In genomic region chr15:58748040-58748786, GRCh38 we compare ENCODE assay signal across 8 cellular contexts. TPM values are rescaled to one million over a fixed set of nuclear protein-coding genes. Genes with fewer than 3 reads are reported as not detected.
DNase-seq lines count a peak whose midpoint lies in the region; ATAC-seq and TF ChIP-seq lines count a peak whose summit lies in the region.

No MANE protein-coding gene starts in this region.

- H3K4me1 Mint-ChIP-seq in CD8-positive, alpha-beta T cell (ENCODE audit: low read depth): peaks cover 50% of the 10 kb centered on the region

- no peaks in the 10 kb centered on the region for H3K9me3 ChIP-seq in CD8-positive, alpha-beta T cell (ENCODE audit: low read length)
- H3K9me3 ChIP-seq in esophagus squamous epithelium: no peaks in the 10 kb centered on the region

- H3K36me3 Mint-ChIP-seq in CD8-positive, alpha-beta T cell: peaks cover 11% of the 10 kb centered on the region

- peak overlapping the region; percentile 98 for H3K4me3 Mint-ChIP-seq in CD8-positive, alpha-beta T cell

- intact Hi-C loops in CD8-positive, alpha-beta T cell (cut with DNase I, micrococcal nuclease): loop anchor here (5.0 to 10.0 kb wide), 5 partner anchors 53 to 909 kb away; partner anchors contain the start of genes GTF2A2 (in 1 of the 2), RNF111 (in 1 of the 2) and SLTM (in 1 of the 2)
- intact Hi-C loops in esophagus squamous epithelium (cut with DNase I): no loop called here

- DNase-seq in CD8-positive, alpha-beta T cell: peak in 4 of 7 experiments; percentile 24 to 58 (median 30)
- peak; percentile 1 to 10 for DNase-seq in activated CD4-positive, alpha-beta T cell treated with anti-CD3 and anti-CD28 coated beads, Interleukin-2, amount 50 U/mL, for 24 hours (ENCODE audit: low read depth in 1 of 2, low spot score in 1 of 2)
- DNase-seq in esophagus squamous epithelium (lab: John Stamatoyannopoulos, UW): no peak
- DNase-seq in pons (ENCODE audit: low spot score): peak; percentile 59
- DNase-seq in SKM-1 treated with dmso at 0.1 percent for 144 hours (lab: John Stamatoyannopoulos, UW; ENCODE audit: unreplicated experiment): no peak
- no peak for DNase-seq in NCI-H146 (lab: John Stamatoyannopoulos, UW)
- no peak for DNase-seq in iPS-NIHi7 (ENCODE audit: extremely low spot score)

- H3K27me3 ChIP-seq in CD8-positive, alpha-beta T cell (ENCODE audit: insufficient read depth, low read length): no peaks in the 10 kb centered on the region
- H3K27me3 ChIP-seq in esophagus squamous epithelium: no peaks in the 10 kb centered on the region

- POLR2A ChIA-PET in CD8-positive, alpha-beta T cell (lab: Charles Lee): interaction anchor here (0.6 to 5.4 kb wide), 2 partner anchors 21 to 22 kb away, joined by 5 to 62 read pairs; partner anchors contain the start of gene MINDY2

- no peaks in the 10 kb centered on the region for H3K9me3 Mint-ChIP-seq in CD8-positive, alpha-beta T cell

- no peaks in the 10 kb centered on the region for H3K36me3 ChIP-seq in CD8-positive, alpha-beta T cell (ENCODE audit: insufficient read depth, low read length)
- no peaks in the 10 kb centered on the region for H3K36me3 ChIP-seq in esophagus squamous epithelium

- 3% methylated on average over 11 to 13 of the region's 13 CpGs for WGBS in esophagus squamous epithelium, 2 donors

- H3K27ac Mint-ChIP-seq in CD8-positive, alpha-beta T cell: peak overlapping the region; percentile 95

- H3K4me1 ChIP-seq in CD8-positive, alpha-beta T cell (ENCODE audit: insufficient read depth, low read length): peaks cover 27% of the 10 kb centered on the region
- H3K4me1 ChIP-seq in esophagus squamous epithelium: peaks cover 0 to 51% (median 20%) of the 10 kb centered on the region in 3 donors

- H3K27me3 Mint-ChIP-seq in CD8-positive, alpha-beta T cell (ENCODE audit: low read depth): no peaks in the 10 kb centered on the region

- CTCF ChIA-PET in CD8-positive, alpha-beta T cell (lab: Charles Lee): interaction anchor here (1.7 to 2.5 kb wide), 2 partner anchors 23 to 478 kb away, joined by 3 to 8 read pairs; partner anchors contain the start of gene MINDY2

- no peak for ATAC-seq in CD8-positive, alpha-beta T cell
- peak; percentile 23 for ATAC-seq in HG02943 (IDR thresholded peaks at IDR 0.05; ENCODE audit: low read depth, unreplicated experiment)

- H3K4me3 ChIP-seq in CD8-positive, alpha-beta T cell (ENCODE audit: low read depth, low read length): peak overlapping the region; percentile 98
- peak overlapping the region; percentile 89 to 98 (median 94) for H3K4me3 ChIP-seq in esophagus squamous epithelium

- no peak for TF ChIP-seq CTCF in CD8-positive, alpha-beta T cell (IDR thresholded peaks at IDR 0.05)
- no peak for TF ChIP-seq CTCF in esophagus squamous epithelium (IDR thresholded peaks at IDR 0.05)

- H3K27ac ChIP-seq in CD8-positive, alpha-beta T cell (ENCODE audit: low read depth, low read length): peak overlapping the region; percentile 78
- peak overlapping the region; percentile 97 to 99 (median 98) for H3K27ac ChIP-seq in esophagus squamous epithelium

- TF ChIP-seq POLR2A in esophagus squamous epithelium (IDR thresholded peaks at IDR 0.05): no peak

RNA-seq across cellular contexts. Expression of gene ADAM10, which starts 1.3 kb away (rescaled TPM):
- 10 to 100 TPM; 64.2 to 67.8 TPM for total RNA-seq in CD8-positive, alpha-beta T cell
- 10 to 100 TPM; 34.3 to 61.3 (median 52.8) TPM for total RNA-seq in esophagus squamous epithelium

RNA-seq across cellular contexts. Expression of gene MINDY2, which starts 22.9 kb away (rescaled TPM):
- total RNA-seq in CD8-positive, alpha-beta T cell: 1 to 10 TPM; 4.7 to 4.9 TPM
- total RNA-seq in esophagus squamous epithelium: 10 to 100 TPM in 3 of 4 donors, 1 to 10 TPM in 1; 9.1 to 17.0 (median 13.9) TPM

Comparison
In these comparisons a context has a peak if more than half of its experiments do, and no peak if none do; other contexts are left out.
1. DNase-seq: peak in CD8-positive, alpha-beta T cell (4 of 7), activated CD4-positive, alpha-beta T cell treated with anti-CD3 and anti-CD28 coated beads, Interleukin-2, amount 50 U/mL, for 24 hours (2 of 2) and pons (single experiment); none in esophagus squamous epithelium (single experiment), SKM-1 treated with dmso at 0.1 percent for 144 hours (single experiment), NCI-H146 (single experiment) and iPS-NIHi7 (single experiment).